22 cellular contexts compared by ENCODE assay signal in the genomic region with DNA sequence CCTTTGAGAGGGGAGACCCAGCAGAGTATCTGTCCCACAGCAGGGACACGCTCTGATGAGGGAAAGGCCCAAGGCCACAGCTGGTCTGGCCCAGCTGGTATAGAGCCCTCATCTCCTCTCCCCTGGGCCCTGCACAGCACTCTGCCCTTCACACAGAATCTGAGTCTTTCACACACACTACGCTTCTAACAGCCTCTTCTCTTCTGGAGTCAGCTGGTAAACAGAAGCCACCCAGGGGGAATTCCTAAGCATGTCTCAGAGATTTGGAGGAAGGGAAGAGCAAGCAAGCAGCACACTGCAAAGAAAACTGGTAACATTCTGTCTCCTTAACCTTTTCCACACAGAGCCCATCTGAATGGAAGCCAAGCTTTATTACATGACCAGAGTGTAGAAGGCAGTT.
DNase-seq lines count a peak whose midpoint lies in the region; ATAC-seq lines count a peak whose summit lies in the region.
"Had no signal": no experiment of that assay in that cellular context is flagged by ENCODE, and none has a peak within 500 bp of the region (broad histone marks: within the 10 kb centered on the region; RNA-seq: fewer than 3 reads in every experiment).

No MANE protein-coding gene starts in this region.

- H3K36me3 ChIP-seq in mesodermal cell (ENCODE audit: control insufficient read depth, insufficient read depth, low read length): no peaks in the 10 kb centered on the region
- H3K36me3 ChIP-seq: prostate gland had no signal

- ATAC-seq in GM21825 (IDR thresholded peaks at IDR 0.05; ENCODE audit: unreplicated experiment) (peak; percentile 68), T-helper 17 cell (no peak), GM18870 (IDR thresholded peaks at IDR 0.05; ENCODE audit: unreplicated experiment) (no peak)
- ATAC-seq: natural killer cell treated with Interleukin-12 subunit alpha and Interleukin-12 subunit beta and Interleukin-15 and Interleukin-18, amount 100 ng/mL, for 72 hours; stimulated activated memory B cell treated with anti-CD40 and anti-IgM and Interleukin-4, amounts not matched to agents 10 μg/mL and 1 μg/mL and 100 μg/mL, for 72 hours had no signal

- H3K36me3 Mint-ChIP-seq in T-helper 17 cell (ENCODE audit: low read depth): peaks cover 2% of the 10 kb centered on the region
- H3K36me3 Mint-ChIP-seq: immature natural killer cell; natural killer cell treated with Interleukin-12 subunit alpha and Interleukin-12 subunit beta and Interleukin-15 and Interleukin-18, amount 100 ng/mL, for 72 hours; stimulated activated memory B cell treated with anti-CD40 and anti-IgM and Interleukin-4, amounts not matched to agents 10 μg/mL and 1 μg/mL and 100 μg/mL, for 72 hours had no signal

- DNase-seq in NCI-H2171 treated with DMSO at 0.1 percent for 48 hours (lab: John Stamatoyannopoulos, UW): peak; percentile 22
- no peak for DNase-seq in NCI-H2171 (lab: John Stamatoyannopoulos, UW)
- DNase-seq in T-helper 17 cell: no peak
- DNase-seq in dermis blood vessel endothelial cell: no peak
- DNase-seq in activated naive CD4-positive, alpha-beta T cell (lab: John Stamatoyannopoulos, UW): no peak
- DNase-seq: activated CD4-positive, alpha-beta memory T cell treated with anti-CD3 and anti-CD28 coated beads, Interleukin-2, amount 10 ng/mL, durations not matched to agents 7 days and 5 days; DMS153; H9; immature natural killer cell; stimulated activated CD4-positive, alpha-beta T cell treated with anti-CD3 and anti-CD28 coated beads, Interleukin-12 subunit alpha, Interleukin-12 subunit beta, amount 100 ng/mL, for 4 hours; SW 1271 had no signal

- H3K4me1 Mint-ChIP-seq in T-helper 17 cell: peaks cover 22% of the 10 kb centered on the region
- H3K4me1 Mint-ChIP-seq: activated CD4-positive, alpha-beta memory T cell treated with anti-CD3 and anti-CD28 coated beads, Interleukin-2, amount 10 ng/mL, durations not matched to agents 7 days and 5 days; immature natural killer cell; stimulated activated memory B cell treated with anti-CD40 and anti-IgM and Interleukin-4, amounts not matched to agents 10 μg/mL and 1 μg/mL and 100 μg/mL, for 72 hours had no signal

- peak overlapping the region; percentile 2 for H3K27ac Mint-ChIP-seq in T-helper 17 cell
- H3K27ac Mint-ChIP-seq: activated CD4-positive, alpha-beta memory T cell treated with anti-CD3 and anti-CD28 coated beads, Interleukin-2, amount 10 ng/mL, durations not matched to agents 7 days and 5 days; immature natural killer cell; natural killer cell treated with Interleukin-12 subunit alpha and Interleukin-12 subunit beta and Interleukin-15 and Interleukin-18, amount 100 ng/mL, for 72 hours; stimulated activated memory B cell treated with anti-CD40 and anti-IgM and Interleukin-4, amounts not matched to agents 10 μg/mL and 1 μg/mL and 100 μg/mL, for 72 hours; type B pancreatic cell had no signal

- peaks cover 38% of the 10 kb centered on the region for H3K27me3 Mint-ChIP-seq in T-helper 17 cell
- H3K27me3 Mint-ChIP-seq: type B pancreatic cell had no signal

- H3K4me3 ChIP-seq in mesodermal cell (ENCODE audit: extremely low read depth, insufficient read depth, low read length, poor library complexity, severe bottlenecking): no peak overlapping the region
- H3K4me3 ChIP-seq: coronary artery, prostate gland had no signal

- no peaks in the 10 kb centered on the region for H3K4me1 ChIP-seq in mesodermal cell (ENCODE audit: control insufficient read depth, insufficient read depth, low read length, poor library complexity, severe bottlenecking)
- H3K4me1 ChIP-seq: prostate gland had no signal

- WGBS in mesodermal cell (ENCODE audit: insufficient coverage in 2 of 2), 2 experiments: 83 to 100% methylated on average over 1 to 2 of the region's 2 CpGs

- H3K9me3 ChIP-seq in T-helper 17 cell (ENCODE audit: control insufficient read depth, low read length, poor library complexity, severe bottlenecking) (no peaks in the 10 kb centered on the region), mesodermal cell (ENCODE audit: control insufficient read depth, low read length) (no peaks in the 10 kb centered on the region)
- H3K9me3 ChIP-seq: prostate gland had no signal

- no peak overlapping the region for H3K4me3 Mint-ChIP-seq in T-helper 17 cell
- H3K4me3 Mint-ChIP-seq: activated CD4-positive, alpha-beta memory T cell treated with anti-CD3 and anti-CD28 coated beads, Interleukin-2, amount 10 ng/mL, durations not matched to agents 7 days and 5 days; H9; immature natural killer cell; natural killer cell treated with Interleukin-12 subunit alpha and Interleukin-12 subunit beta and Interleukin-15 and Interleukin-18, amount 100 ng/mL, for 72 hours; stimulated activated memory B cell treated with anti-CD40 and anti-IgM and Interleukin-4, amounts not matched to agents 10 μg/mL and 1 μg/mL and 100 μg/mL, for 72 hours; type B pancreatic cell had no signal

- H3K27ac ChIP-seq in mesodermal cell (ENCODE audit: low read depth, low read length, severe bottlenecking): peak overlapping the region; percentile 16
- H3K27ac ChIP-seq: 22Rv1, coronary artery, HL-60, prostate gland, VCaP had no signal
